23 cellular contexts compared by ENCODE assay signal in genomic region chr22:34255042-34255441, GRCh38.
"Had no signal": no experiment of that assay in that cellular context is flagged by ENCODE, and none has a peak within 500 bp of the region (broad histone marks: within the 10 kb centered on the region; RNA-seq: fewer than 3 reads in every experiment).

No MANE protein-coding gene starts in this region.

- DNase-seq: IMR-90, Karpas-422, KG1, MG63, NCI-H1092 treated with DMSO at 0.1 percent for 48 hours, NCI-H1436, NCI-H187, NCI-H2029, NCI-H2081 treated with DMSO at 0.1 percent for 48 hours, NCI-H2171, NCI-H226, NCI-H446, NCI-H510A, NCI-H524 treated with DMSO at 0.1 percent for 48 hours, NCI-H69, NCI-H774, PC-3, SIG-M5 had no signal

- ATAC-seq: HepG2, Panc1, PC-3 had no signal

- H3K27ac ChIP-seq: RWPE1, SJSA1, SK-N-MC had no signal

- H3K4me1 ChIP-seq: SJSA1 had no signal

- H3K4me3 ChIP-seq: MG63, SJSA1, SK-N-MC had no signal

- H3K36me3 ChIP-seq: MG63, SJSA1 had no signal

- H3K27me3 ChIP-seq: MG63, SJSA1 had no signal

- H3K9me3 ChIP-seq: MG63, SJSA1 had no signal
